38 cellular contexts compared by ENCODE assay signal in the genomic region with DNA sequence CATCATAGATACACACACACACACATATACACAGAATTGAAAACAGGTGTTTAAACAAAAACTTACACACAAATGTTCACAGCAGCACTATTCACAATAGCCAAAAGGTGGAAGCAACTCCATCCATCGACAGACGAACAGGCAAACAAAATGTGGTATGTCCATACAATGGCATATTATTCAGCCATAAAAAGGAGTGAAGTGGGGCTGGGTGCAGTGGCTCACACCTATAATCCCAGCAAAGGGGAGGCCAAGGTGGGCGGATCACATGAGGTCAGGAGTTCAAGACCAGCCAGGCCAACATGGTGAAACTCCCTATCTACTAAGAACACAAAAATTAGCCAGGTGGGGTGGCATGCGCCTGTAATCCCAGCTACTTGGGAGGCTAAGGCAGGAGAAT.
"Had no signal": no experiment of that assay in that cellular context is flagged by ENCODE, and none has a peak within 500 bp of the region (broad histone marks: within the 10 kb centered on the region; RNA-seq: fewer than 3 reads in every experiment).

No MANE protein-coding gene starts in this region.

- H3K4me1 ChIP-seq: colonic mucosa had no signal

- H3K36me3 ChIP-seq: cardiac muscle cell, colonic mucosa had no signal

- H3K27ac Mint-ChIP-seq: activated CD4-positive, alpha-beta memory T cell treated with anti-CD3 and anti-CD28 coated beads for 36 hours; activated CD4-positive, alpha-beta T cell treated with anti-CD3 and anti-CD28 coated beads for 36 hours; activated CD4-positive, alpha-beta T cell treated with anti-CD3 and anti-CD28 coated beads, Interleukin-2, amount 10 ng/mL, durations not matched to agents 7 days and 5 days; activated CD8-positive, alpha-beta T cell treated with anti-CD3 and anti-CD28 coated beads for 36 hours; activated naive CD4-positive, alpha-beta T cell treated with anti-CD3 and anti-CD28 coated beads, Interleukin-2, amount 10 ng/mL, durations not matched to agents 7 days and 5 days; activated naive CD4-positive, alpha-beta T cell treated with anti-CD3 and anti-CD28 coated beads, Interleukin-2, amount 50 U/mL, for 24 hours; activated naive CD8-positive, alpha-beta T cell; activated naive CD8-positive, alpha-beta T cell treated with anti-CD3 and anti-CD28 coated beads, Interleukin-2, amount 10 ng/mL, durations not matched to agents 7 days and 5 days; activated naive CD8-positive, alpha-beta T cell treated with anti-CD3 and anti-CD28 coated beads, Interleukin-2, amount 50 U/mL, for 24 hours; activated T-cell treated with anti-CD3 and anti-CD28 coated beads, Interleukin-2, amount 50 U/mL, for 72 hours; activated T-helper 1 cell treated with anti-CD3 and anti-CD28 coated beads, Interleukin-12 subunit alpha, Interleukin-12 subunit beta, Interleukin-2, Interleukin-4 antibody, amounts not matched to agents 30 ng/mL and 10 ng/mL and 1 ng/mL, durations not matched to agents 14 hours and 24 hours and 36 hours; activated T-helper 17 cell treated with anti-CD3 and anti-CD28 coated beads, Interleukin-2, amount 50 U/mL, for 72 hours; brain; T-helper 2 cell treated with Interferon-gamma antibody and Interleukin-4, amounts not matched to agents 5 μg/mL and 100 μg/mL, for 36 hours had no signal

- H3K9me3 Mint-ChIP-seq: activated naive CD8-positive, alpha-beta T cell treated with anti-CD3 and anti-CD28 coated beads, Interleukin-2, amount 50 U/mL, for 24 hours; activated T-helper 17 cell treated with anti-CD3 and anti-CD28 coated beads, Interleukin-2, amount 50 U/mL, for 72 hours had no signal

- H3K27me3 Mint-ChIP-seq: activated CD4-positive, alpha-beta memory T cell treated with anti-CD3 and anti-CD28 coated beads for 36 hours; activated CD4-positive, alpha-beta T cell treated with anti-CD3 and anti-CD28 coated beads for 36 hours; activated CD4-positive, alpha-beta T cell treated with anti-CD3 and anti-CD28 coated beads, Interleukin-2, amount 10 ng/mL, durations not matched to agents 7 days and 5 days; activated CD8-positive, alpha-beta T cell treated with anti-CD3 and anti-CD28 coated beads for 36 hours; activated naive CD4-positive, alpha-beta T cell treated with anti-CD3 and anti-CD28 coated beads, Interleukin-2, amount 10 ng/mL, durations not matched to agents 7 days and 5 days; activated naive CD4-positive, alpha-beta T cell treated with anti-CD3 and anti-CD28 coated beads, Interleukin-2, amount 50 U/mL, for 24 hours; activated naive CD8-positive, alpha-beta T cell; activated naive CD8-positive, alpha-beta T cell treated with anti-CD3 and anti-CD28 coated beads, Interleukin-2, amount 10 ng/mL, durations not matched to agents 7 days and 5 days; activated naive CD8-positive, alpha-beta T cell treated with anti-CD3 and anti-CD28 coated beads, Interleukin-2, amount 50 U/mL, for 24 hours; activated T-helper 17 cell treated with anti-CD3 and anti-CD28 coated beads, Interleukin-2, amount 50 U/mL, for 72 hours; brain; central memory CD8-positive, alpha-beta T cell had no signal

- H3K27me3 ChIP-seq: ascending aorta, cardiac muscle cell, colonic mucosa had no signal

- DNase-seq: activated CD4-positive, alpha-beta memory T cell treated with anti-CD3 and anti-CD28 coated beads for 36 hours; activated CD4-positive, alpha-beta T cell treated with anti-CD3 and anti-CD28 coated beads for 1 hour; activated CD4-positive, alpha-beta T cell treated with anti-CD3 and anti-CD28 coated beads for 36 hours; activated CD4-positive, alpha-beta T cell treated with anti-CD3 and anti-CD28 coated beads for 48 hours; activated CD4-positive, alpha-beta T cell treated with anti-CD3 and anti-CD28 coated beads, Interleukin-2, amount 10 ng/mL, durations not matched to agents 7 days and 5 days; activated CD4-positive, CD25-positive, alpha-beta regulatory T cell; activated CD8-positive, alpha-beta memory T cell treated with anti-CD3 and anti-CD28 coated beads, Interleukin-2, amount 50 U/mL, for 4 hours; activated CD8-positive, alpha-beta T cell treated with anti-CD3 and anti-CD28 coated beads for 36 hours; activated effector memory CD4-positive, alpha-beta T cell treated with anti-CD3 and anti-CD28 coated beads, Interleukin-2, amount 50 U/mL, for 16 hours; activated gamma-delta T cell treated with Interleukin-2 at 50 U/mL for 16 hours; activated naive CD4-positive, alpha-beta T cell treated with anti-CD3 and anti-CD28 coated beads, Interleukin-2, amount 10 ng/mL, durations not matched to agents 7 days and 5 days; activated naive CD4-positive, alpha-beta T cell treated with Interleukin-2 at 50 U/mL for 16 hours; activated naive CD8-positive, alpha-beta T cell treated with anti-CD3 and anti-CD28 coated beads, Interleukin-2, amount 10 ng/mL, durations not matched to agents 7 days and 5 days; activated naive CD8-positive, alpha-beta T cell treated with anti-CD3 and anti-CD28 coated beads, Interleukin-2, amount 50 U/mL, for 24 hours; activated T-cell treated with anti-CD3 and anti-CD28 coated beads for 4 hours; activated T-cell treated with anti-CD3 and anti-CD28 coated beads, Interleukin-2, amount 50 U/mL, for 1 hour; activated T-cell treated with anti-CD3 and anti-CD28 coated beads, Interleukin-2, amount 50 U/mL, for 4 hours; activated T-cell treated with anti-CD3 and anti-CD28 coated beads, Interleukin-2, amount 50 U/mL, for 72 hours; amygdala; anterior cingulate cortex; caudate nucleus; cerebellar nuclear complex; colonic mucosa; T-helper 2 cell; T-helper 9 cell had no signal

- ATAC-seq: activated CD4-positive, alpha-beta T cell treated with anti-CD3 and anti-CD28 coated beads for 36 hours; activated CD4-positive, CD25-positive, alpha-beta regulatory T cell treated with anti-CD3 and anti-CD28 coated beads, Interleukin-2, amount 50 U/mL, for 24 hours; activated CD8-positive, alpha-beta T cell treated with anti-CD3 and anti-CD28 coated beads for 36 hours; activated naive CD8-positive, alpha-beta T cell treated with anti-CD3 and anti-CD28 coated beads, Interleukin-2, amount 50 U/mL, for 24 hours; activated T-cell treated with anti-CD3 and anti-CD28 coated beads, Interleukin-2, amount 50 U/mL, for 4 hours; activated T-cell treated with anti-CD3 and anti-CD28 coated beads, Interleukin-2, amount 50 U/mL, for 72 hours; activated T-helper 17 cell treated with anti-CD3 and anti-CD28 coated beads, Interleukin-2, amount 50 U/mL, for 72 hours had no signal

- H3K4me1 Mint-ChIP-seq: activated CD4-positive, alpha-beta T cell treated with anti-CD3 and anti-CD28 coated beads, Interleukin-2, amount 10 ng/mL, durations not matched to agents 7 days and 5 days; activated naive CD4-positive, alpha-beta T cell treated with anti-CD3 and anti-CD28 coated beads, Interleukin-2, amount 10 ng/mL, durations not matched to agents 7 days and 5 days had no signal

- H3K4me3 Mint-ChIP-seq: activated CD4-positive, alpha-beta memory T cell treated with anti-CD3 and anti-CD28 coated beads for 36 hours; activated CD4-positive, alpha-beta T cell treated with anti-CD3 and anti-CD28 coated beads for 36 hours; activated CD4-positive, alpha-beta T cell treated with anti-CD3 and anti-CD28 coated beads, Interleukin-2, amount 10 ng/mL, durations not matched to agents 7 days and 5 days; activated CD8-positive, alpha-beta T cell treated with anti-CD3 and anti-CD28 coated beads for 36 hours; activated naive CD4-positive, alpha-beta T cell treated with anti-CD3 and anti-CD28 coated beads, Interleukin-2, amount 10 ng/mL, durations not matched to agents 7 days and 5 days; activated naive CD4-positive, alpha-beta T cell treated with anti-CD3 and anti-CD28 coated beads, Interleukin-2, amount 50 U/mL, for 24 hours; activated naive CD8-positive, alpha-beta T cell; activated naive CD8-positive, alpha-beta T cell treated with anti-CD3 and anti-CD28 coated beads, Interleukin-2, amount 10 ng/mL, durations not matched to agents 7 days and 5 days; activated naive CD8-positive, alpha-beta T cell treated with anti-CD3 and anti-CD28 coated beads, Interleukin-2, amount 50 U/mL, for 24 hours; activated T-cell treated with anti-CD3 and anti-CD28 coated beads, Interleukin-2, amount 50 U/mL, for 4 hours; activated T-cell treated with anti-CD3 and anti-CD28 coated beads, Interleukin-2, amount 50 U/mL, for 72 hours; activated T-helper 1 cell treated with anti-CD3 and anti-CD28 coated beads, Interleukin-12 subunit alpha, Interleukin-12 subunit beta, Interleukin-2, Interleukin-4 antibody, amounts not matched to agents 30 ng/mL and 10 ng/mL and 1 ng/mL, durations not matched to agents 14 hours and 24 hours and 36 hours; activated T-helper 17 cell treated with anti-CD3 and anti-CD28 coated beads, Interleukin-2, amount 50 U/mL, for 72 hours; brain; central memory CD8-positive, alpha-beta T cell; T-helper 2 cell treated with Interferon-gamma antibody and Interleukin-4, amounts not matched to agents 5 μg/mL and 100 μg/mL, for 36 hours had no signal

- H3K4me3 ChIP-seq: ascending aorta, cardiac muscle cell, colonic mucosa had no signal

- H3K27ac ChIP-seq: ascending aorta, cardiac muscle cell, colonic mucosa, VCaP had no signal

- H3K9me3 ChIP-seq: ascending aorta, colonic mucosa had no signal

- FAIRE-seq: bronchial epithelial cell, TTC549 had no signal
